Comparison of ENCODE assay signal across 27 cellular contexts in the genomic region with DNA sequence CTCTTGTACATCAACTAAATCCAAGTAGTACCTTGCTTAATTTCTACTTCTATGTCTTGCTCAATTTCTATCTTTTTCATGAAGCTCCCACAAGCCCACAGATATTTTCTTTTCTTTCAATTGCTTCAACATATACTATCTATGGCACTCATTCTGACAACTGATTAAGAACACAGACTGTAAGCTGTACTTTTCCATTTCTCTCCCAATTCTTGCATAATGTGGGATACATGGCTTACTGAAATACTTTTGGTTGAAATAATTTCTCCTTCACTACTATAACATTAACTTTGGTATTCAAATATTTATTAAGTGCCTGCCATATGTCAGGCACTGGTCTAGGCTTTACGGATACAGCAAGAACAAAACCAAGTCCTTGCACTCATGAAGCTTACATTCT.
"Had no signal": no experiment of that assay in that cellular context is flagged by ENCODE, and none has a peak within 500 bp of the region (broad histone marks: within the 10 kb centered on the region; RNA-seq: fewer than 3 reads in every experiment).

No MANE protein-coding gene starts in this region.

- DNase-seq: dermis blood vessel endothelial cell; effector memory CD4-positive, alpha-beta T cell; erythroblast; esophagus squamous epithelium; gastrocnemius medialis; head of caudate nucleus; kidney; mesenchymal stem cell; mucosa of descending colon; naive B cell; pancreas; right lobe of liver; small intestine; stimulated activated CD4-positive, alpha-beta T cell treated with anti-CD3 and anti-CD28 coated beads, Interleukin-15, amount 100 ng/mL, for 24 hours; stimulated activated CD4-positive, alpha-beta T cell treated with anti-CD3 and anti-CD28 coated beads, Interleukin-4, amount 100 ng/mL, for 1 hour; stimulated activated CD8-positive, alpha-beta memory T cell treated with anti-CD3 and anti-CD28 coated beads, Interleukin-4, amount 100 ng/mL, for 48 hours; stimulated activated naive CD4-positive, alpha-beta T cell treated with Interleukin-2 at 50 U/mL for 16 hours; upper lobe of left lung had no signal

- H3K4me1 ChIP-seq: esophagus squamous epithelium, gastrocnemius medialis, right lobe of liver, tibial nerve, upper lobe of left lung had no signal

- H3K9me3 Mint-ChIP-seq: mesothelial cell of epicardium; naive B cell; natural killer cell treated with Interleukin-12 subunit alpha and Interleukin-12 subunit beta and Interleukin-15 and Interleukin-18, amount 100 ng/mL, for 72 hours; neural crest cell had no signal

- H3K27me3 Mint-ChIP-seq: naive B cell; natural killer cell treated with Interleukin-12 subunit alpha and Interleukin-12 subunit beta and Interleukin-15 and Interleukin-18, amount 100 ng/mL, for 72 hours had no signal

- H3K9me3 ChIP-seq: esophagus squamous epithelium, gastrocnemius medialis, mucosa of descending colon, neutrophil, pancreas, right lobe of liver, thoracic aorta, tibial nerve, upper lobe of left lung had no signal

- H3K4me3 ChIP-seq: coronary artery, esophagus squamous epithelium, gastrocnemius medialis, lung, mucosa of descending colon, pancreas, right lobe of liver, thoracic aorta, tibial nerve, upper lobe of left lung had no signal

- H3K4me3 Mint-ChIP-seq: mesothelial cell of epicardium; naive B cell; natural killer cell treated with Interleukin-12 subunit alpha and Interleukin-12 subunit beta and Interleukin-15 and Interleukin-18, amount 100 ng/mL, for 72 hours; neural crest cell had no signal

- ATAC-seq: gastrocnemius medialis; left lobe of liver; mucosa of descending colon; natural killer cell treated with Interleukin-12 subunit alpha and Interleukin-12 subunit beta and Interleukin-15 and Interleukin-18, amount 100 ng/mL, for 72 hours; pancreas; right lobe of liver had no signal

- H3K27ac ChIP-seq: coronary artery, esophagus squamous epithelium, gastrocnemius medialis, neutrophil, pancreas, right lobe of liver, thoracic aorta, tibial nerve, upper lobe of left lung had no signal

- H3K27ac Mint-ChIP-seq: mesothelial cell of epicardium had no signal

- H3K27me3 ChIP-seq: esophagus squamous epithelium, gastrocnemius medialis, neutrophil, pancreas, right lobe of liver, tibial nerve, upper lobe of left lung had no signal
